12 cellular contexts compared by ENCODE assay signal in the genomic region with DNA sequence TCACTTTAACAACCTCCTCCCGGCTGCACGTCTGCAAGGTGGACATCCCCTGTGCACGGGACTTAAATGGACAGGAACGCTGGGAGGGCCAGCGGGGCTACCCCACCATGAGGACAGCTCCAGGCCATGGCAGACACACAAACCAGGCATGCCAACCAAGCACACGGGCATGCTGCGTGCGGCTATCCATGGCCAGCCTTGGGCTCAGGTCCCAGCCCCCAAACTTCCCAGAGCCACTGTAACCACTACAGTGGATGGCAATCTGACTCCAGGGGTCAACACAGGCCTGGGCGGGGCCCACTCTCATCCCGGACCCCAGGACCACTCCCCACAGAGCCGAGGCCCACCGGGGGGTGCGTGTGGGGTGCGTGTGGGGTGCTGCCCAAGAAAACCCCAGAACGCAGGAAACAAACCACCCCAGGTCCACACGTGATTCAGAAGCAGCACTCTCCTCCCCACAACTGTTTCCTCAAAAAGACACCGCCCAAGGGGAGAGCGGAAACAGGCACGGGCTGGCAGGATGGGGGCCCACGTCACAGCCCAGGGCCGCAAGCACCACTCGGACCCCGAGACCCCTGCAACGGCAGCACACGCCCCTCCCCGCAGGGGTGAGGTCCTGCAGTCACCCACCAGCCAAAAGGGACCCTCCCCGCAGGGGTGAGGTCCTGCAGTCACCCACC. TPM values are rescaled to one million over a fixed set of nuclear protein-coding genes. Genes with fewer than 3 reads are reported as not detected.
DNase-seq lines count a peak whose midpoint lies in the region; ATAC-seq, FAIRE-seq and TF ChIP-seq lines count a peak whose summit lies in the region.
"Had no signal": no experiment of that assay in that cellular context is flagged by ENCODE, and none has a peak within 500 bp of the region (broad histone marks: within the 10 kb centered on the region; RNA-seq: fewer than 3 reads in every experiment).

No MANE protein-coding gene starts in this region.

- no peak overlapping the region for H3K9ac ChIP-seq in mammary epithelial cell (ENCODE audit: insufficient read depth, low read length)

- H3K27me3 ChIP-seq in PC-9 (ENCODE audit: insufficient read depth, low read depth) (no peaks in the 10 kb centered on the region), mammary epithelial cell (ENCODE audit: insufficient read depth, low read length) (no peaks in the 10 kb centered on the region)
- H3K27me3 ChIP-seq: cardiac muscle cell had no signal

- H3K36me3 Mint-ChIP-seq in stimulated activated memory B cell treated with anti-CD40 and anti-IgM and Interleukin-4, amounts not matched to agents 10 μg/mL and 1 μg/mL and 100 μg/mL, for 72 hours, result no peaks in the 10 kb centered on the region

- DNase-seq in NOMO-1 (lab: John Stamatoyannopoulos, UW; ENCODE audit: unreplicated experiment in 2 of 2) (peak; percentile 27 to 44), NOMO-1 treated with dmso at 0.1 percent for 144 hours (lab: John Stamatoyannopoulos, UW; ENCODE audit: unreplicated experiment) (no peak), UCSD-AML1 (lab: John Stamatoyannopoulos, UW; ENCODE audit: unreplicated experiment) (peak; percentile 64), PC-9 (no peak), D721Med (ENCODE audit: insufficient read length, low spot score) (no peak), mammary epithelial cell (no peak)

- POLR2A ChIA-PET in PC-9 (lab: Charles Lee; ENCODE audit: unreplicated experiment), result no interaction called here

- FAIRE-seq in D721Med (lab: Jason Lieb, UNC), result no peak
- FAIRE-seq: A204.1, keratinocyte had no signal

- no peaks in the 10 kb centered on the region for H3K9me3 Mint-ChIP-seq in stimulated activated memory B cell treated with anti-CD40 and anti-IgM and Interleukin-4, amounts not matched to agents 10 μg/mL and 1 μg/mL and 100 μg/mL, for 72 hours

- H3K4me2 ChIP-seq in PC-9 (no peak overlapping the region), mammary epithelial cell (ENCODE audit: insufficient read depth, low read depth, low read length) (no peak overlapping the region)

- H3K27ac Mint-ChIP-seq in stimulated activated memory B cell treated with anti-CD40 and anti-IgM and Interleukin-4, amounts not matched to agents 10 μg/mL and 1 μg/mL and 100 μg/mL, for 72 hours, result peak overlapping the region; percentile 94

- 89% methylated on average over 14 of the region's 27 CpGs for WGBS in mammary epithelial cell (ENCODE audit: low coverage, missing lambda C conversion rate)

- H3K79me2 ChIP-seq in PC-9 (ENCODE audit: low read depth), result peaks cover 41% of the 10 kb centered on the region
- H3K79me2 ChIP-seq in mammary epithelial cell (ENCODE audit: insufficient read depth, low read length), result peaks cover 40% of the 10 kb centered on the region

- CTCF ChIA-PET in PC-9 (lab: Charles Lee), result no interaction called here
- CTCF ChIA-PET in mammary epithelial cell (lab: Charles Lee; ENCODE audit: low non-redundant PET), result no interaction called here

- H3K36me3 ChIP-seq in PC-9 (ENCODE audit: low read depth) (no peaks in the 10 kb centered on the region), mammary epithelial cell (ENCODE audit: insufficient read depth, low read length) (no peaks in the 10 kb centered on the region)
- H3K36me3 ChIP-seq: cardiac muscle cell had no signal

- ATAC-seq in esophagus mucosa, result peak; percentile 31
- ATAC-seq in stimulated activated memory B cell treated with anti-CD40 and anti-IgM and Interleukin-4, amounts not matched to agents 10 μg/mL and 1 μg/mL and 100 μg/mL, for 72 hours, result peak; percentile 70

- no TSS peak for BruUV-seq in PC-9 (replicated peaks; lab: Mats Ljungman, UMichigan)
- BruUV-seq in mammary epithelial cell (replicated peaks; lab: Mats Ljungman, UMichigan), result no TSS peak

- H3K4me1 ChIP-seq in PC-9 (replicated peaks; ENCODE audit: insufficient read depth) (no peaks in the 10 kb centered on the region), mammary epithelial cell (ENCODE audit: insufficient read depth, low read length) (no peaks in the 10 kb centered on the region)

- H3F3A ChIP-seq in PC-9 (ENCODE audit: insufficient read depth, low read depth), result peaks cover 8% of the 10 kb centered on the region; the same call in 1 of the 2 replicates

- H2AFZ ChIP-seq in PC-9 (no peak overlapping the region), mammary epithelial cell (ENCODE audit: low read depth, low read length) (no peak overlapping the region)

- no peaks in the 10 kb centered on the region for H3K9me2 ChIP-seq in PC-9 (ENCODE audit: insufficient read depth)

- H3K4me1 Mint-ChIP-seq in stimulated activated memory B cell treated with anti-CD40 and anti-IgM and Interleukin-4, amounts not matched to agents 10 μg/mL and 1 μg/mL and 100 μg/mL, for 72 hours, result peaks cover 77% of the 10 kb centered on the region

- dilution Hi-C loops in mammary epithelial cell (cut with HindIII; ENCODE audit: low sequenced_read_pairs), result no loop called here

- intact Hi-C loops in PC-9 (cut with micrococcal nuclease; ENCODE audit: unreplicated experiment), result loop anchor here (5.0 kb wide), 1 partner anchor 38 kb away; no protein-coding TSS in a partner anchor
- intact Hi-C loops in mammary epithelial cell (cut with micrococcal nuclease), result no loop called here

- no peaks in the 10 kb centered on the region for H3K27me3 Mint-ChIP-seq in stimulated activated memory B cell treated with anti-CD40 and anti-IgM and Interleukin-4, amounts not matched to agents 10 μg/mL and 1 μg/mL and 100 μg/mL, for 72 hours

- H3K4me3 Mint-ChIP-seq in stimulated activated memory B cell treated with anti-CD40 and anti-IgM and Interleukin-4, amounts not matched to agents 10 μg/mL and 1 μg/mL and 100 μg/mL, for 72 hours, result peak overlapping the region; percentile 81

- in situ Hi-C loops in mammary epithelial cell (cut with MboI; ENCODE audit: low sequenced_read_pairs in 2 of 2), result no loop called here

- H3K9me3 ChIP-seq in PC-9 (ENCODE audit: insufficient read depth, low read depth) (no peaks in the 10 kb centered on the region), mammary epithelial cell (replicated peaks; ENCODE audit: insufficient read depth, low read length) (no peaks in the 10 kb centered on the region)

- H3K4me3 ChIP-seq in PC-9 (no peak overlapping the region), mammary epithelial cell (replicated peaks in 1 of 3; ENCODE audit: insufficient read depth in 1 of 3, low read depth in 2 of 3, low read length in 3 of 3) (no peak overlapping the region)
- H3K4me3 ChIP-seq: cardiac muscle cell had no signal

- TF ChIP-seq CTCF in PC-9 (conservative IDR thresholded peaks at IDR 0.05), result no peak
- TF ChIP-seq CTCF in D721Med (IDR thresholded peaks at IDR 0.05; ENCODE audit: insufficient read depth, missing control alignments), result no peak
- TF ChIP-seq CTCF in mammary epithelial cell (conservative IDR thresholded peaks at IDR 0.05 in 1 of 2, IDR thresholded peaks at IDR 0.05 in 1 of 2; ENCODE audit: extremely low read depth in 1 of 2, insufficient read depth in 1 of 2, low read depth in 1 of 2, low read length in 2 of 2), result no peak

- no peak overlapping the region for H3K27ac ChIP-seq in PC-9
- no peak overlapping the region for H3K27ac ChIP-seq in mammary epithelial cell (ENCODE audit: insufficient read depth, low read depth, low read length)
- H3K27ac ChIP-seq: cardiac muscle cell, SK-N-MC had no signal

- H4K20me1 ChIP-seq in PC-9 (ENCODE audit: insufficient read depth) (peaks cover 88% of the 10 kb centered on the region), mammary epithelial cell (ENCODE audit: insufficient read depth, low read length) (no peaks in the 10 kb centered on the region)

RNA-seq across cellular contexts. Expression of a gene that starts 7.4 kb away (rescaled TPM):
- total RNA-seq in esophagus mucosa (3.0 TPM), PC-9 (2021) (174 and 207 TPM in 2 replicates), mammary epithelial cell (10 to 100 TPM; 10.5 to 21.2 TPM)
- polyA plus RNA-seq in mammary epithelial cell, result 6.3 TPM
- 17.0 TPM for polyA minus RNA-seq in mammary epithelial cell

Comparison
In these comparisons a context has a peak if more than half of its experiments do, and no peak if none do; other contexts are left out.
1. DNase-seq: peak in NOMO-1 (2 of 2) and UCSD-AML1 (single experiment); none in NOMO-1 treated with dmso at 0.1 percent for 144 hours (single experiment), PC-9 (0 of 2), D721Med (single experiment) and mammary epithelial cell (single experiment).